12 cellular contexts compared by ENCODE assay signal in the genomic region with DNA sequence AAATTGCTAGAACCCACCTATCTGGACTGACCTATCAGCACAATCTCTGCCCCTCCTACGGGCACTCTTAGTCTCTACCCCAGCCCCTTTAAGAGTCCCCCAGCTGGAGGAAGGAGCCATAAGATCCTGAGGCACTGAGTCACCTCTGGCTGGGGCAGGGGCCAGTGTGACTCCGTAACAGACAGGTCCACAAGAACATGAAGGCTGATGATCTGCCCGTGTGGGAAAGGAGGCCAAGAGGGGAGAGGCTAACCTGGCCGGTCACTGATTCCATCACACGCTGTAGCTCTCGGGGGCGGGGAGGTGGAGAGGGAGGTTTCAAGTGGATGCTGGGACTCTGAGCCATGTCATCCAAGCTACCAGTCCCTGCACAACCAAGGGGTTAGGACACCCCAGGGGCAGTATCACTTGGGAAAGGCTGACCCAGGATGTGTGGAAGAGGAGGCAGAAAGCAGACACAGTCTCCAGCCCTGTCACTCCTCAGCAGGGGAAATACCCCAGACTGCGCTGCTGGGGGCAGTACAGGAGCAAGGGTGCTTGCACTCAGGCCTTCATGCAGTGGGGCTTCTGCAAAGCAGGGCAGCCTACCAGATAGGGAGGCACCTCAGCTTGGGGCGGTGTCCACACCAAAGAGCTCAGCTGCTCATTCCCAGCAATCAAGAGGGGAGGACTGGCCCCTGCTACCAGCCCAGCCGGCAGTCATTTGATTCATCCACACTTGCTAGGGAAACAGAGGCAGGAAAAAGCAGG. TPM values are rescaled to one million over a fixed set of nuclear protein-coding genes. Genes with fewer than 3 reads are reported as not detected.
DNase-seq lines count a peak whose midpoint lies in the region; ATAC-seq, FAIRE-seq and TF ChIP-seq lines count a peak whose summit lies in the region.
"Had no signal": no experiment of that assay in that cellular context is flagged by ENCODE, and none has a peak within 500 bp of the region (broad histone marks: within the 10 kb centered on the region; RNA-seq: fewer than 3 reads in every experiment).

No MANE protein-coding gene starts in this region.

- H4K8ac ChIP-seq in mesenchymal stem cell (ENCODE audit: low read length) = no peak overlapping the region

- no peak overlapping the region for H2BK120ac ChIP-seq in mesenchymal stem cell (ENCODE audit: low read depth, low read length)

- H2BK15ac ChIP-seq in mesenchymal stem cell (ENCODE audit: low read depth, poor library complexity, severe bottlenecking) = no peak overlapping the region

- H3K36me3 ChIP-seq in mesenchymal stem cell (ENCODE audit: control insufficient read depth in 1 of 2, insufficient read depth in 2 of 2, low read depth in 1 of 2, low read length in 2 of 2) = peaks cover 77 to 80% of the 10 kb centered on the region in 2 experiments

- no peaks in the 10 kb centered on the region for H3K9me3 ChIP-seq in A549
- H3K9me3 ChIP-seq in mesenchymal stem cell (ENCODE audit: control insufficient read depth, low read length) = no peaks in the 10 kb centered on the region
- H3K9me3 ChIP-seq: sigmoid colon had no signal

- 75% methylated on average over 10 of the region's 10 CpGs for WGBS in A549 (ENCODE audit: missing lambda C conversion rate)
- WGBS in mesenchymal stem cell = 82% methylated on average over 10 of the region's 10 CpGs

- H3K36me3 Mint-ChIP-seq in activated CD8-positive, alpha-beta T cell treated with anti-CD3 and anti-CD28 coated beads, Interleukin-2, amount 10 ng/mL, durations not matched to agents 7 days and 5 days (ENCODE audit: low read depth) = peaks cover 40% of the 10 kb centered on the region

- H3K4me1 Mint-ChIP-seq in activated CD8-positive, alpha-beta T cell treated with anti-CD3 and anti-CD28 coated beads, Interleukin-2, amount 10 ng/mL, durations not matched to agents 7 days and 5 days (ENCODE audit: low read depth) = peaks cover 36% of the 10 kb centered on the region

- no peak overlapping the region for H3K4me3 Mint-ChIP-seq in activated CD8-positive, alpha-beta T cell treated with anti-CD3 and anti-CD28 coated beads, Interleukin-2, amount 10 ng/mL, durations not matched to agents 7 days and 5 days

- no peak overlapping the region for H2BK12ac ChIP-seq in mesenchymal stem cell (ENCODE audit: low read length in 2 of 2)

- no peak overlapping the region for H2AK5ac ChIP-seq in mesenchymal stem cell (ENCODE audit: low read length, severe bottlenecking)

- TF ChIP-seq EP300 in A549 (IDR thresholded peaks at IDR 0.05) = no peak

- H3K27me3 Mint-ChIP-seq in activated CD8-positive, alpha-beta T cell treated with anti-CD3 and anti-CD28 coated beads, Interleukin-2, amount 10 ng/mL, durations not matched to agents 7 days and 5 days (ENCODE audit: low read depth) = no peaks in the 10 kb centered on the region

- H3K14ac ChIP-seq in mesenchymal stem cell (ENCODE audit: low read length in 2 of 2) = no peak overlapping the region

- H3K79me1 ChIP-seq in mesenchymal stem cell (replicated peaks; ENCODE audit: low read length, poor library complexity, severe bottlenecking) = peaks cover 25% of the 10 kb centered on the region

- H3K27me3 ChIP-seq in mesenchymal stem cell (ENCODE audit: control insufficient read depth in 1 of 2, insufficient read depth in 1 of 2, low read length in 2 of 2) = no peaks in the 10 kb centered on the region
- H3K27me3 ChIP-seq: sigmoid colon had no signal

- peak overlapping the region; percentile 59 for H3K9ac ChIP-seq in mesenchymal stem cell (ENCODE audit: low read length)

- no peak for FAIRE-seq in A549 (lab: Jason Lieb, UNC)
- FAIRE-seq: urothelium cell line had no signal

- TF ChIP-seq RAD21 in A549 (conservative IDR thresholded peaks at IDR 0.05 in 1 of 2, IDR thresholded peaks at IDR 0.05 in 1 of 2) = peak in 1 of 2 experiments; percentile 36; a peak in 2 of 5 replicates

- H2AFZ ChIP-seq in mesenchymal stem cell (ENCODE audit: low read depth, low read length) = no peak overlapping the region

- CTCF ChIA-PET in A549 (lab: Yijun Ruan, JAX) = interaction anchor here (0.7 to 1.6 kb wide), 2 partner anchors 10 to 438 kb away, joined by 3 to 6 read pairs; no protein-coding TSS in a partner anchor
- CTCF ChIA-PET in activated CD8-positive, alpha-beta T cell treated with anti-CD3 and anti-CD28 coated beads, Interleukin-2, amount 10 ng/mL, durations not matched to agents 7 days and 5 days (lab: Charles Lee) = interaction anchor here (0.7 kb wide), 1 partner anchor 190 kb away, joined by 3 read pairs; no protein-coding TSS in a partner anchor

- ATAC-seq in A549 (peak; percentile 28 to 57), GM21390 (IDR thresholded peaks at IDR 0.05; ENCODE audit: unreplicated experiment) (no peak)
- no peak for ATAC-seq in activated CD8-positive, alpha-beta T cell treated with anti-CD3 and anti-CD28 coated beads, Interleukin-2, amount 10 ng/mL, durations not matched to agents 7 days and 5 days
- no peak for ATAC-seq in activated CD4-positive, CD25-positive, alpha-beta regulatory T cell treated with anti-CD3 and anti-CD28 coated beads, Interleukin-2, amount 50 U/mL, for 24 hours

- peak in 1 of 2 experiments; percentile 30 for DNase-seq in A549 (ENCODE audit: low read depth in 1 of 2, low spot score in 1 of 2)
- peak; percentile 24 for DNase-seq in ELR (ENCODE audit: low read depth)
- DNase-seq in activated CD8-positive, alpha-beta T cell treated with anti-CD3 and anti-CD28 coated beads, Interleukin-2, amount 10 ng/mL, durations not matched to agents 7 days and 5 days = no peak
- peak; percentile 28 for DNase-seq in mesenchymal stem cell
- no peak for DNase-seq in anterior cingulate cortex (lab: John Stamatoyannopoulos, UW)
- DNase-seq in foreskin melanocyte = no peak
- DNase-seq: Kasumi-1, sigmoid colon had no signal

- H3K23ac ChIP-seq in mesenchymal stem cell (ENCODE audit: low read length in 2 of 2) = no peak overlapping the region

- no peak overlapping the region for H3K4me2 ChIP-seq in A549
- H3K4me2 ChIP-seq in mesenchymal stem cell (ENCODE audit: low read length, poor library complexity, severe bottlenecking) = no peak overlapping the region

- no peak for TF ChIP-seq CTCF in A549 (IDR thresholded peaks at IDR 0.05)

- no peak overlapping the region for H3K18ac ChIP-seq in mesenchymal stem cell (ENCODE audit: low read depth in 1 of 2, low read length in 2 of 2)

- H3K4me1 ChIP-seq in A549 (peaks cover 16% of the 10 kb centered on the region), mesenchymal stem cell (ENCODE audit: control insufficient read depth, insufficient read depth, low read depth, low read length) (peaks cover 32% of the 10 kb centered on the region)

- H3K27ac ChIP-seq in A549 (no peak overlapping the region), mesenchymal stem cell (ENCODE audit: low read length, poor library complexity, severe bottlenecking) (no peak overlapping the region)

- no peak overlapping the region for H2BK5ac ChIP-seq in mesenchymal stem cell (ENCODE audit: low read depth, low read length, poor library complexity, severe bottlenecking)

- H3K4me3 ChIP-seq in A549 (no peak overlapping the region), mesenchymal stem cell (ENCODE audit: insufficient read depth in 1 of 2, low read depth in 1 of 2, low read length in 2 of 2) (no peak overlapping the region)
- H3K4me3 ChIP-seq: sigmoid colon had no signal

- POLR2A ChIA-PET in A549 (lab: Yijun Ruan, JAX) = no interaction called here
- POLR2A ChIA-PET in activated CD8-positive, alpha-beta T cell treated with anti-CD3 and anti-CD28 coated beads, Interleukin-2, amount 10 ng/mL, durations not matched to agents 7 days and 5 days (lab: Charles Lee) = interaction anchor here (1.5 kb wide), 1 partner anchor 22 kb away, joined by 5 read pairs; a partner anchor contains a TSS

- H3K4ac ChIP-seq in mesenchymal stem cell (ENCODE audit: low read depth in 1 of 2, low read length in 2 of 2) = no peak overlapping the region

- no peaks in the 10 kb centered on the region for H3K9me3 Mint-ChIP-seq in activated CD8-positive, alpha-beta T cell treated with anti-CD3 and anti-CD28 coated beads, Interleukin-2, amount 10 ng/mL, durations not matched to agents 7 days and 5 days (ENCODE audit: insufficient read depth)

- peak overlapping the region; percentile 23 for H3K27ac Mint-ChIP-seq in activated CD8-positive, alpha-beta T cell treated with anti-CD3 and anti-CD28 coated beads, Interleukin-2, amount 10 ng/mL, durations not matched to agents 7 days and 5 days

- TF ChIP-seq POLR2A in A549 (IDR thresholded peaks at IDR 0.05; ENCODE audit: low read length) = no peak

- H4K91ac ChIP-seq in mesenchymal stem cell (ENCODE audit: low read length) = no peak overlapping the region

TF ChIP-seq in A549, 52 proteins besides CTCF, POLR2A, EP300 and RAD21 (continues in another document):
- TF ChIP-seq HDAC2 (IDR thresholded peaks at IDR 0.05) = no peak

RNA-seq across cellular contexts. Expression of a gene that starts 22.3 kb away (rescaled TPM):
- polyA plus RNA-seq in A549 (2011; rRNA removed) = 17.2 and 33.4 TPM in 2 replicates
- 24.6 and 30.9 TPM in 2 replicates for polyA plus RNA-seq in A549 (2012; cell fraction: cytosol; rRNA removed)
- 44.0 and 48.5 TPM in 2 replicates for polyA plus RNA-seq in A549 (2012; cell fraction: nucleus; rRNA removed)
- 34.8 to 35.9 TPM (median 35.2 TPM) in 3 replicates for polyA plus RNA-seq in A549 (2017; fragmentation: RNase III; extraction: RNeasy Plus Mini Kit Qiagen cat#74134 plus additional on column Dnase treatment)
- 103 and 114 TPM in 2 replicates for polyA minus RNA-seq in A549 (2011; rRNA and poly(A)+ RNA removed)
- total RNA-seq in activated CD8-positive, alpha-beta T cell treated with anti-CD3 and anti-CD28 coated beads, Interleukin-2, amount 10 ng/mL, durations not matched to agents 7 days and 5 days = 10 to 100 TPM; 69.1 to 71.3 TPM
- polyA plus RNA-seq in mesenchymal stem cell (2013, experiment 1 of 2) = 92.7 TPM
- 87.5 TPM for polyA plus RNA-seq in mesenchymal stem cell (2013, experiment 2 of 2)

RNA-seq across cellular contexts. Expression of a gene that starts 22.7 kb away (rescaled TPM):
- polyA plus RNA-seq in A549 (2011; rRNA removed) = 6.7 TPM in 2 replicates
- polyA plus RNA-seq in A549 (2012; cell fraction: cytosol; rRNA removed) = 10.2 and 14.3 TPM in 2 replicates
- polyA plus RNA-seq in A549 (2012; cell fraction: nucleus; rRNA removed) = 22.6 and 32.4 TPM in 2 replicates
- 14.0 to 16.7 TPM (median 16.5 TPM) in 3 replicates for polyA plus RNA-seq in A549 (2017; fragmentation: RNase III; extraction: RNeasy Plus Mini Kit Qiagen cat#74134 plus additional on column Dnase treatment)
- 16.4 and 28.9 TPM in 2 replicates for polyA minus RNA-seq in A549 (2011; rRNA and poly(A)+ RNA removed)
- total RNA-seq in activated CD8-positive, alpha-beta T cell treated with anti-CD3 and anti-CD28 coated beads, Interleukin-2, amount 10 ng/mL, durations not matched to agents 7 days and 5 days = 10 to 100 TPM; 15.8 to 16.1 TPM
- 5.9 TPM for polyA plus RNA-seq in mesenchymal stem cell (2013, experiment 1 of 2)
- 5.5 TPM for polyA plus RNA-seq in mesenchymal stem cell (2013, experiment 2 of 2)

RNA-seq across cellular contexts. Expression of a gene that starts 40.8 kb away (rescaled TPM):
- polyA plus RNA-seq in A549 (2011; rRNA removed) (3.8 and 4.2 TPM in 2 replicates), A549 (2017; fragmentation: RNase III; extraction: RNeasy Plus Mini Kit Qiagen cat#74134 plus additional on column Dnase treatment) (1.5 to 3.0 TPM (median 2.5 TPM) in 3 replicates)
- polyA plus RNA-seq in A549 (2012; cell fraction: cytosol; rRNA removed) = 3.3 and 4.0 TPM in 2 replicates
- 8.1 and 8.4 TPM in 2 replicates for polyA plus RNA-seq in A549 (2012; cell fraction: nucleus; rRNA removed)
- polyA minus RNA-seq in A549 (2011; rRNA and poly(A)+ RNA removed) = 6.7 and 7.1 TPM in 2 replicates
- under 1 TPM in 1 of 2 experiments, not detected in 1; 0.16 TPM for total RNA-seq in activated CD8-positive, alpha-beta T cell treated with anti-CD3 and anti-CD28 coated beads, Interleukin-2, amount 10 ng/mL, durations not matched to agents 7 days and 5 days
- polyA plus RNA-seq in mesenchymal stem cell (2013, experiment 1 of 2) = not detected
- not detected for polyA plus RNA-seq in mesenchymal stem cell (2013, experiment 2 of 2)
- polyA plus RNA-seq: adipose tissue had no signal

Comparison
In these comparisons a context has a peak if more than half of its experiments do, and no peak if none do; other contexts are left out.
1. ATAC-seq: peak in A549 (2 of 2); none in activated CD8-positive, alpha-beta T cell treated with anti-CD3 and anti-CD28 coated beads, Interleukin-2, amount 10 ng/mL, durations not matched to agents 7 days and 5 days (single experiment), activated CD4-positive, CD25-positive, alpha-beta regulatory T cell treated with anti-CD3 and anti-CD28 coated beads, Interleukin-2, amount 50 U/mL, for 24 hours (0 of 2) and GM21390 (single experiment).
2. DNase-seq: peak in ELR (single experiment) and mesenchymal stem cell (single experiment); none in activated CD8-positive, alpha-beta T cell treated with anti-CD3 and anti-CD28 coated beads, Interleukin-2, amount 10 ng/mL, durations not matched to agents 7 days and 5 days (single experiment), anterior cingulate cortex (0 of 58) and foreskin melanocyte (single experiment).